ENCODE assay signal across 15 cellular contexts in genomic region chr11:47161890-47162289, GRCh38. TPM values are rescaled to one million over a fixed set of nuclear protein-coding genes. Genes with fewer than 3 reads are reported as not detected.
DNase-seq lines count a peak whose midpoint lies in the region; ATAC-seq, FAIRE-seq and TF ChIP-seq lines count a peak whose summit lies in the region.
"Had no signal": no experiment of that assay in that cellular context is flagged by ENCODE, and none has a peak within 500 bp of the region (broad histone marks: within the 10 kb centered on the region; RNA-seq: fewer than 3 reads in every experiment).

No MANE protein-coding gene starts in this region.

- no peaks in the 10 kb centered on the region for H3K27me3 ChIP-seq in endothelial cell of umbilical vein (ENCODE audit: control insufficient read depth in 2 of 2, insufficient read depth in 2 of 2, low read length in 2 of 2)
- H3K27me3 ChIP-seq: body of pancreas, MG63 had no signal

- FAIRE-seq in endothelial cell of umbilical vein (lab: Jason Lieb, UNC) = no peak

- ATAC-seq in activated naive CD4-positive, alpha-beta T cell treated with anti-CD3 and anti-CD28 coated beads, Interleukin-2, amount 50 U/mL, for 72 hours = no peak
- ATAC-seq in T-helper 17 cell (no peak), sciatic nerve (peak; percentile 2), T-cell (replicated peaks in 1 of 4) (no peak)

- no peak overlapping the region for H3K9ac ChIP-seq in endothelial cell of umbilical vein (replicated peaks; ENCODE audit: extremely low read depth, insufficient read depth, low read length)

- no peaks in the 10 kb centered on the region for H4K20me1 ChIP-seq in endothelial cell of umbilical vein (replicated peaks; ENCODE audit: control insufficient read depth, extremely low read depth, insufficient read depth, low read length)

- dilution Hi-C loops in endothelial cell of umbilical vein (cut with MboI; ENCODE audit: extremely low pct_ligation_motif_present, low sequenced_read_pairs) = no loop called here

- H3K9me1 ChIP-seq in endothelial cell of umbilical vein (replicated peaks; ENCODE audit: control insufficient read depth, extremely low read depth, insufficient read depth, low read length) = no peaks in the 10 kb centered on the region

- H3K4me3 Mint-ChIP-seq in activated naive CD4-positive, alpha-beta T cell treated with anti-CD3 and anti-CD28 coated beads, Interleukin-2, amount 10 ng/mL, durations not matched to agents 7 days and 5 days = no peak overlapping the region
- H3K4me3 Mint-ChIP-seq in T-helper 17 cell (no peak overlapping the region), T-cell (no peak overlapping the region)
- H3K4me3 Mint-ChIP-seq: activated naive CD8-positive, alpha-beta T cell; activated T-cell treated with anti-CD3 and anti-CD28 coated beads, Interleukin-2, amount 50 U/mL, for 72 hours; natural killer cell had no signal

- no peak for DNase-seq in activated naive CD4-positive, alpha-beta T cell treated with anti-CD3 and anti-CD28 coated beads, Interleukin-2, amount 10 ng/mL, durations not matched to agents 7 days and 5 days
- no peak for DNase-seq in activated naive CD4-positive, alpha-beta T cell treated with anti-CD3 and anti-CD28 coated beads, Interleukin-2, amount 50 U/mL, for 72 hours (ENCODE audit: low spot score in 2 of 2)
- DNase-seq in T-helper 17 cell = no peak
- no peak for DNase-seq in endothelial cell of umbilical vein (ENCODE audit: low read depth, low spot score)
- no peak for DNase-seq in sciatic nerve (ENCODE audit: low spot score)
- no peak for DNase-seq in NOMO-1 (lab: John Stamatoyannopoulos, UW; ENCODE audit: unreplicated experiment in 2 of 2)
- no peak for DNase-seq in activated CD4-positive, alpha-beta T cell treated with anti-CD3 and anti-CD28 coated beads for 1 hour
- no peak for DNase-seq in T-cell
- DNase-seq: natural killer cell had no signal

- no peaks in the 10 kb centered on the region for H3K4me1 ChIP-seq in endothelial cell of umbilical vein (ENCODE audit: control insufficient read depth, extremely low read depth, insufficient read depth, low read length)

- H3K9me3 ChIP-seq in T-helper 17 cell (ENCODE audit: control insufficient read depth, low read length, poor library complexity, severe bottlenecking) (no peaks in the 10 kb centered on the region), endothelial cell of umbilical vein (replicated peaks; ENCODE audit: control insufficient read depth, insufficient read depth, low read length) (no peaks in the 10 kb centered on the region)
- H3K9me3 ChIP-seq: body of pancreas, MG63 had no signal

- H3K27me3 Mint-ChIP-seq in activated naive CD4-positive, alpha-beta T cell treated with anti-CD3 and anti-CD28 coated beads, Interleukin-2, amount 10 ng/mL, durations not matched to agents 7 days and 5 days = no peaks in the 10 kb centered on the region
- no peaks in the 10 kb centered on the region for H3K27me3 Mint-ChIP-seq in T-helper 17 cell
- no peaks in the 10 kb centered on the region for H3K27me3 Mint-ChIP-seq in T-cell
- H3K27me3 Mint-ChIP-seq: activated naive CD8-positive, alpha-beta T cell had no signal

- no peak for TF ChIP-seq POLR2A in endothelial cell of umbilical vein (IDR thresholded peaks at IDR 0.05; ENCODE audit: low read depth, low read length)

- H3K9me3 Mint-ChIP-seq in activated naive CD4-positive, alpha-beta T cell treated with anti-CD3 and anti-CD28 coated beads, Interleukin-2, amount 10 ng/mL, durations not matched to agents 7 days and 5 days = no peaks in the 10 kb centered on the region
- no peaks in the 10 kb centered on the region for H3K9me3 Mint-ChIP-seq in activated naive CD4-positive, alpha-beta T cell treated with anti-CD3 and anti-CD28 coated beads, Interleukin-2, amount 50 U/mL, for 72 hours
- H3K9me3 Mint-ChIP-seq in T-cell = no peaks in the 10 kb centered on the region
- H3K9me3 Mint-ChIP-seq: activated T-cell treated with anti-CD3 and anti-CD28 coated beads, Interleukin-2, amount 50 U/mL, for 72 hours; natural killer cell had no signal

- peak overlapping the region; percentile 45 for H3K27ac Mint-ChIP-seq in activated naive CD4-positive, alpha-beta T cell treated with anti-CD3 and anti-CD28 coated beads, Interleukin-2, amount 10 ng/mL, durations not matched to agents 7 days and 5 days
- peak overlapping the region in 1 of 2 donors; percentile 75 for H3K27ac Mint-ChIP-seq in activated naive CD4-positive, alpha-beta T cell treated with anti-CD3 and anti-CD28 coated beads, Interleukin-2, amount 50 U/mL, for 72 hours
- H3K27ac Mint-ChIP-seq in T-helper 17 cell (peak overlapping the region; percentile 14), T-cell (peak overlapping the region in 1 of 2 donors; percentile 39)
- H3K27ac Mint-ChIP-seq: activated naive CD8-positive, alpha-beta T cell; activated T-cell treated with anti-CD3 and anti-CD28 coated beads, Interleukin-2, amount 50 U/mL, for 72 hours had no signal

- H3K4me2 ChIP-seq in endothelial cell of umbilical vein (ENCODE audit: insufficient read depth, low read length) = no peak overlapping the region
- H3K4me2 ChIP-seq: PC-9 had no signal

- no peak overlapping the region for H3K27ac ChIP-seq in endothelial cell of umbilical vein (ENCODE audit: insufficient read depth, low read depth, low read length)
- H3K27ac ChIP-seq: body of pancreas, C4-2B, PC-9 had no signal

- no peak overlapping the region for H2AFZ ChIP-seq in endothelial cell of umbilical vein (ENCODE audit: low read depth, low read length)
- H2AFZ ChIP-seq: PC-9 had no signal

- H3K4me1 Mint-ChIP-seq in activated naive CD4-positive, alpha-beta T cell treated with anti-CD3 and anti-CD28 coated beads, Interleukin-2, amount 10 ng/mL, durations not matched to agents 7 days and 5 days = peaks cover 2% of the 10 kb centered on the region
- H3K4me1 Mint-ChIP-seq in T-helper 17 cell (no peaks in the 10 kb centered on the region), T-cell (peaks cover 0 to 5% (median 2%) of the 10 kb centered on the region in 3 donors)
- H3K4me1 Mint-ChIP-seq: natural killer cell had no signal

- intact Hi-C loops in endothelial cell of umbilical vein (cut with micrococcal nuclease) (loop anchor here (1.0 kb wide), 2 partner anchors 193 to 273 kb away; no protein-coding TSS in a partner anchor), sciatic nerve (cut with DNase I) (no loop called here)

- BruUV-seq in endothelial cell of umbilical vein (replicated peaks; lab: Mats Ljungman, UMichigan) = TSS peak; percentile 31

- no peaks in the 10 kb centered on the region for H3K79me2 ChIP-seq in endothelial cell of umbilical vein (ENCODE audit: control insufficient read depth, insufficient read depth, low read length)

- no peak for TF ChIP-seq CTCF in endothelial cell of umbilical vein (IDR thresholded peaks at IDR 0.05; ENCODE audit: extremely low read depth in 1 of 2, insufficient read depth in 1 of 2, low read depth in 1 of 2, low read length in 2 of 2)

- CTCF ChIA-PET in activated naive CD4-positive, alpha-beta T cell treated with anti-CD3 and anti-CD28 coated beads, Interleukin-2, amount 10 ng/mL, durations not matched to agents 7 days and 5 days (lab: Charles Lee) = interaction anchor here (0.7 to 3.9 kb wide), 9 partner anchors 10 to 277 kb away, joined by 3 to 16 read pairs (median 3); no protein-coding TSS in a partner anchor
- CTCF ChIA-PET in endothelial cell of umbilical vein (lab: Charles Lee) = interaction anchor here (0.8 to 4.5 kb wide), 6 partner anchors 8 to 248 kb away, joined by 3 to 36 read pairs (median 4); no protein-coding TSS in a partner anchor
- CTCF ChIA-PET in T-cell (lab: Charles Lee) = interaction anchor here (0.5 to 0.6 kb wide), 3 partner anchors 35 to 549 kb away, joined by 3 to 4 read pairs (median 3); no protein-coding TSS in a partner anchor

- peaks cover 8 to 27% of the 10 kb centered on the region in 2 experiments for H3K36me3 ChIP-seq in endothelial cell of umbilical vein (ENCODE audit: control insufficient read depth in 2 of 2, extremely low read depth in 1 of 2, insufficient read depth in 2 of 2, low read length in 2 of 2)

- H3K4me3 ChIP-seq in endothelial cell of umbilical vein (replicated peaks in 1 of 3; ENCODE audit: insufficient read depth in 1 of 3, low read depth in 1 of 3, low read length in 3 of 3) = no peak overlapping the region
- H3K4me3 ChIP-seq: body of pancreas, MG63, PC-9 had no signal

- POLR2A ChIA-PET in endothelial cell of umbilical vein (lab: Charles Lee) (no interaction called here), T-cell (lab: Charles Lee) (no interaction called here)

- H3K36me3 Mint-ChIP-seq in activated naive CD4-positive, alpha-beta T cell treated with anti-CD3 and anti-CD28 coated beads, Interleukin-2, amount 10 ng/mL, durations not matched to agents 7 days and 5 days = peaks cover 13% of the 10 kb centered on the region
- no peaks in the 10 kb centered on the region for H3K36me3 Mint-ChIP-seq in activated naive CD4-positive, alpha-beta T cell treated with anti-CD3 and anti-CD28 coated beads, Interleukin-2, amount 50 U/mL, for 72 hours
- H3K36me3 Mint-ChIP-seq in T-helper 17 cell (ENCODE audit: low read depth) (no peaks in the 10 kb centered on the region), T-cell (peaks cover 10% of the 10 kb centered on the region)
- H3K36me3 Mint-ChIP-seq: activated naive CD8-positive, alpha-beta T cell; natural killer cell had no signal

RNA-seq across cellular contexts. Expression of gene ARFGAP2, which starts 14.8 kb away (rescaled TPM):
- total RNA-seq in activated naive CD4-positive, alpha-beta T cell treated with anti-CD3 and anti-CD28 coated beads, Interleukin-2, amount 50 U/mL, for 72 hours = 100 to 1,000 TPM in 1 of 2 donors, 10 to 100 TPM in 1; 84.8 to 125 TPM
- total RNA-seq in T-helper 17 cell (100 to 1,000 TPM; 181 to 189 TPM), endothelial cell of umbilical vein (78.9 and 84.3 TPM in 2 replicates), sciatic nerve (94.2 TPM), T-cell (100 to 1,000 TPM; 145 to 188 (median 160) TPM)
- polyA plus RNA-seq in endothelial cell of umbilical vein = 101 and 108 TPM in 2 replicates
- 66.2 and 77.5 TPM in 2 replicates for polyA plus RNA-seq in endothelial cell of umbilical vein (2011; cell fraction: cytosol; rRNA removed)
- polyA plus RNA-seq in endothelial cell of umbilical vein (2011; cell fraction: nucleus; rRNA removed) = 210 and 239 TPM in 2 replicates
- 45.1 and 70.9 TPM in 2 replicates for polyA plus RNA-seq in endothelial cell of umbilical vein (2012)
- polyA minus RNA-seq in endothelial cell of umbilical vein = 111 and 135 TPM in 2 replicates
- 35.0 TPM for polyA minus RNA-seq in endothelial cell of umbilical vein (2011; cell fraction: cytosol; rRNA and poly(A)+ RNA removed)
- polyA minus RNA-seq in endothelial cell of umbilical vein (2011; cell fraction: nucleus; rRNA and poly(A)+ RNA removed) = 143 and 150 TPM in 2 replicates

RNA-seq across cellular contexts. Expression of gene PACSIN3, which starts 24.3 kb away (rescaled TPM):
- 10 to 100 TPM; 10.5 to 17.1 TPM for total RNA-seq in activated naive CD4-positive, alpha-beta T cell treated with anti-CD3 and anti-CD28 coated beads, Interleukin-2, amount 50 U/mL, for 72 hours
- total RNA-seq in T-helper 17 cell (1 to 10 TPM in 1 of 2 donors, under 1 TPM in 1; 0.30 to 1.4 TPM), endothelial cell of umbilical vein (27.2 and 29.0 TPM in 2 replicates), sciatic nerve (66.0 TPM), T-cell (1 to 10 TPM in 3 of 5 donors, under 1 TPM in 1, not detected in 1; 0.49 to 1.9 (median 1.4) TPM)
- 14.7 and 15.2 TPM in 2 replicates for polyA plus RNA-seq in endothelial cell of umbilical vein
- polyA plus RNA-seq in endothelial cell of umbilical vein (2011; cell fraction: cytosol; rRNA removed) = 16.3 and 20.6 TPM in 2 replicates
- polyA plus RNA-seq in endothelial cell of umbilical vein (2011; cell fraction: nucleus; rRNA removed) = 16.6 and 18.6 TPM in 2 replicates
- polyA plus RNA-seq in endothelial cell of umbilical vein (2012) = 16.3 and 27.6 TPM in 2 replicates
- polyA minus RNA-seq in endothelial cell of umbilical vein = 7.5 and 11.2 TPM in 2 replicates
- 129 TPM for polyA minus RNA-seq in endothelial cell of umbilical vein (2011; cell fraction: cytosol; rRNA and poly(A)+ RNA removed)
- polyA minus RNA-seq in endothelial cell of umbilical vein (2011; cell fraction: nucleus; rRNA and poly(A)+ RNA removed) = 8.0 and 10.8 TPM in 2 replicates

RNA-seq across cellular contexts. Expression of gene DDB2, which starts 52.9 kb away (rescaled TPM):
- total RNA-seq in activated naive CD4-positive, alpha-beta T cell treated with anti-CD3 and anti-CD28 coated beads, Interleukin-2, amount 50 U/mL, for 72 hours = 100 to 1,000 TPM; 194 to 486 TPM
- total RNA-seq in T-helper 17 cell (10 to 100 TPM; 75.3 to 77.0 TPM), endothelial cell of umbilical vein (92.4 and 112 TPM in 2 replicates), sciatic nerve (44.3 TPM), T-cell (100 to 1,000 TPM in 3 of 5 donors, 10 to 100 TPM in 2; 55.0 to 136 (median 123) TPM)
- polyA plus RNA-seq in endothelial cell of umbilical vein = 86.1 and 96.6 TPM in 2 replicates
- polyA plus RNA-seq in endothelial cell of umbilical vein (2011; cell fraction: cytosol; rRNA removed) = 70.3 and 77.1 TPM in 2 replicates
- polyA plus RNA-seq in endothelial cell of umbilical vein (2011; cell fraction: nucleus; rRNA removed) = 234 and 235 TPM in 2 replicates
- polyA plus RNA-seq in endothelial cell of umbilical vein (2012) = 93.7 and 116 TPM in 2 replicates
- polyA minus RNA-seq in endothelial cell of umbilical vein = 72.1 and 77.4 TPM in 2 replicates
- 45.6 TPM for polyA minus RNA-seq in endothelial cell of umbilical vein (2011; cell fraction: cytosol; rRNA and poly(A)+ RNA removed)
- 58.0 and 75.8 TPM in 2 replicates for polyA minus RNA-seq in endothelial cell of umbilical vein (2011; cell fraction: nucleus; rRNA and poly(A)+ RNA removed)
